In genomic region chr11:66555416-66555815, GRCh38 we compare ENCODE assay signal across 7 cellular contexts. TPM values are rescaled to one million over a fixed set of nuclear protein-coding genes. Genes with fewer than 3 reads are reported as not detected.
"Had no signal": no experiment of that assay in that cellular context is flagged by ENCODE, and none has a peak within 500 bp of the region (broad histone marks: within the 10 kb centered on the region; RNA-seq: fewer than 3 reads in every experiment).

No MANE protein-coding gene starts in this region.

- H2AFZ ChIP-seq: GM23338 had no signal

- H3K9me3 Mint-ChIP-seq: GM23338, H9 had no signal

- H3K4me3 ChIP-seq: GM23338, K562 had no signal

- H3K4me3 Mint-ChIP-seq: GM23338, H9 had no signal

- H3K27ac Mint-ChIP-seq: GM23338 had no signal

- H3K4me2 ChIP-seq: GM23338 had no signal

- H3K4me1 Mint-ChIP-seq: GM23338 had no signal

- DNase-seq: H9, HCEC 1CT, IMR-90 had no signal

- ATAC-seq: GM23338, HepG2, K562 had no signal

RNA-seq across cellular contexts. Expression of gene ACTN3, which starts 8.7 kb away (rescaled TPM):
- total RNA-seq: HT-29, K562 had no signal
- polyA plus RNA-seq: K562 had no signal

RNA-seq across cellular contexts. Expression of gene CTSF, which starts 13.0 kb away (rescaled TPM):
- total RNA-seq: HepG2, HT-29 had no signal
- polyA plus RNA-seq: HepG2 had no signal
